Comparison of ENCODE assay signal across 9 cellular contexts in genomic region chr6:14117158-14118090, GRCh38. TPM values are rescaled to one million over a fixed set of nuclear protein-coding genes. Genes with fewer than 3 reads are reported as not detected.
DNase-seq lines count a peak whose midpoint lies in the region; ATAC-seq and TF ChIP-seq lines count a peak whose summit lies in the region.
"Had no signal": no experiment of that assay in that cellular context is flagged by ENCODE, and none has a peak within 500 bp of the region (broad histone marks: within the 10 kb centered on the region; RNA-seq: fewer than 3 reads in every experiment).

A gene with protein sequence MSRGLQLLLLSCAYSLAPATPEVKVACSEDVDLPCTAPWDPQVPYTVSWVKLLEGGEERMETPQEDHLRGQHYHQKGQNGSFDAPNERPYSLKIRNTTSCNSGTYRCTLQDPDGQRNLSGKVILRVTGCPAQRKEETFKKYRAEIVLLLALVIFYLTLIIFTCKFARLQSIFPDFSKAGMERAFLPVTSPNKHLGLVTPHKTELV (plus strand): TSS chr6:14117772. CDS start chr6:14117812, 40 bp downstream.

- CTCF ChIA-PET in AG04449 (lab: Yijun Ruan, JAX) = interaction anchor here (1.1 kb wide), 1 partner anchor 15 kb away, joined by 3 read pairs; no protein-coding TSS in a partner anchor
- CTCF ChIA-PET in activated CD8-positive, alpha-beta T cell treated with anti-CD3 and anti-CD28 coated beads, Interleukin-2, amount 10 ng/mL, durations not matched to agents 7 days and 5 days (lab: Charles Lee) = interaction anchor here (1.1 kb wide), 2 partner anchors 9 to 43 kb away, joined by 3 read pairs; no protein-coding TSS in a partner anchor

- H3K27ac ChIP-seq in effector memory CD4-positive, alpha-beta T cell (ENCODE audit: insufficient read depth, low read length, poor library complexity, severe bottlenecking) = peak within 1 kb of the TSS; percentile 84
- H3K27ac ChIP-seq: VCaP had no signal

- H3K27me3 ChIP-seq in effector memory CD4-positive, alpha-beta T cell (replicated peaks; ENCODE audit: control insufficient read depth, insufficient read depth, low read length, poor library complexity, severe bottlenecking) = no peaks in the 10 kb centered on the region

- no peak for DNase-seq in AG04449 (ENCODE audit: low read depth, low spot score)
- DNase-seq in NCI-H748 (lab: John Stamatoyannopoulos, UW; ENCODE audit: unreplicated experiment) = peak; percentile 87
- peak; percentile 82 for DNase-seq in activated CD8-positive, alpha-beta T cell treated with anti-CD3 and anti-CD28 coated beads, Interleukin-2, amount 10 ng/mL, durations not matched to agents 7 days and 5 days
- peak; percentile 82 to 84 (median 82) for DNase-seq in effector memory CD4-positive, alpha-beta T cell
- peak; percentile 90 for DNase-seq in mesenteric fat pad (ENCODE audit: low spot score)
- peak; percentile 59 to 81 for DNase-seq in stimulated activated CD8-positive, alpha-beta memory T cell treated with anti-CD3 and anti-CD28 coated beads, Interleukin-15, amount 100 ng/mL, for 4 hours (ENCODE audit: low read depth in 2 of 2)

- peaks cover 9% of the 10 kb centered on the region for H3K27me3 Mint-ChIP-seq in activated CD8-positive, alpha-beta T cell treated with anti-CD3 and anti-CD28 coated beads, Interleukin-2, amount 10 ng/mL, durations not matched to agents 7 days and 5 days (ENCODE audit: low read depth)

- peaks cover 32% of the 10 kb centered on the region for H3K4me1 Mint-ChIP-seq in activated CD8-positive, alpha-beta T cell treated with anti-CD3 and anti-CD28 coated beads, Interleukin-2, amount 10 ng/mL, durations not matched to agents 7 days and 5 days (ENCODE audit: low read depth)

- peak within 1 kb of the TSS; percentile 66 for H3K4me3 ChIP-seq in AG04449 (ENCODE audit: low read depth, low read length)
- H3K4me3 ChIP-seq in effector memory CD4-positive, alpha-beta T cell (ENCODE audit: insufficient read depth, low read depth, low read length, poor library complexity, severe bottlenecking) = peak within 1 kb of the TSS; percentile 86

- H3K4me1 ChIP-seq in effector memory CD4-positive, alpha-beta T cell (ENCODE audit: control insufficient read depth, insufficient read depth, low read length, poor library complexity, severe bottlenecking) = peaks cover 8% of the 10 kb centered on the region

- H3K4me3 Mint-ChIP-seq in activated CD8-positive, alpha-beta T cell treated with anti-CD3 and anti-CD28 coated beads, Interleukin-2, amount 10 ng/mL, durations not matched to agents 7 days and 5 days = peak within 1 kb of the TSS; percentile 90

- POLR2A ChIA-PET in AG04449 (lab: Yijun Ruan, JAX) = no interaction called here
- POLR2A ChIA-PET in activated CD8-positive, alpha-beta T cell treated with anti-CD3 and anti-CD28 coated beads, Interleukin-2, amount 10 ng/mL, durations not matched to agents 7 days and 5 days (lab: Charles Lee) = interaction anchor here (1.0 to 2.7 kb wide), 2 partner anchors 9 to 12 kb away, joined by 5 to 6 read pairs; no protein-coding TSS in a partner anchor

- peak; percentile 3 for TF ChIP-seq CTCF in AG04449 (IDR thresholded peaks at IDR 0.05; ENCODE audit: insufficient read depth, low read length, missing control alignments)

- no peaks in the 10 kb centered on the region for H3K9me3 Mint-ChIP-seq in activated CD8-positive, alpha-beta T cell treated with anti-CD3 and anti-CD28 coated beads, Interleukin-2, amount 10 ng/mL, durations not matched to agents 7 days and 5 days (ENCODE audit: insufficient read depth)

- ATAC-seq in GM18517 (IDR thresholded peaks at IDR 0.05; ENCODE audit: unreplicated experiment) (peak; percentile 42), HG03039 (IDR thresholded peaks at IDR 0.05; ENCODE audit: unreplicated experiment) (peak; percentile 72)
- peak; percentile 96 for ATAC-seq in activated CD8-positive, alpha-beta T cell treated with anti-CD3 and anti-CD28 coated beads, Interleukin-2, amount 10 ng/mL, durations not matched to agents 7 days and 5 days

- H3K9me3 ChIP-seq in effector memory CD4-positive, alpha-beta T cell (ENCODE audit: control insufficient read depth, low read length) = no peaks in the 10 kb centered on the region

- H3K36me3 Mint-ChIP-seq in activated CD8-positive, alpha-beta T cell treated with anti-CD3 and anti-CD28 coated beads, Interleukin-2, amount 10 ng/mL, durations not matched to agents 7 days and 5 days (ENCODE audit: low read depth) = peaks cover 21% of the 10 kb centered on the region

- H3K27ac Mint-ChIP-seq in activated CD8-positive, alpha-beta T cell treated with anti-CD3 and anti-CD28 coated beads, Interleukin-2, amount 10 ng/mL, durations not matched to agents 7 days and 5 days = peak within 1 kb of the TSS; percentile 90

- no peaks in the 10 kb centered on the region for H3K36me3 ChIP-seq in effector memory CD4-positive, alpha-beta T cell (ENCODE audit: control insufficient read depth, insufficient read depth, low read length)

RNA-seq across cellular contexts. Expression of the gene that starts here (rescaled TPM):
- total RNA-seq in activated CD8-positive, alpha-beta T cell treated with anti-CD3 and anti-CD28 coated beads, Interleukin-2, amount 10 ng/mL, durations not matched to agents 7 days and 5 days = 10 to 100 TPM; 10.0 to 10.1 TPM
- total RNA-seq in mesenteric fat pad = 12.9 TPM

Comparison
In these comparisons a context has a peak if more than half of its experiments do, and no peak if none do; other contexts are left out.
1. ATAC-seq: peak in every context shown above with its lines; median percentile 96 in activated CD8-positive, alpha-beta T cell treated with anti-CD3 and anti-CD28 coated beads, Interleukin-2, amount 10 ng/mL, durations not matched to agents 7 days and 5 days; 72 in HG03039; 42 in GM18517.